Comparison of ENCODE assay signal across 1 cellular context in the genomic region with DNA sequence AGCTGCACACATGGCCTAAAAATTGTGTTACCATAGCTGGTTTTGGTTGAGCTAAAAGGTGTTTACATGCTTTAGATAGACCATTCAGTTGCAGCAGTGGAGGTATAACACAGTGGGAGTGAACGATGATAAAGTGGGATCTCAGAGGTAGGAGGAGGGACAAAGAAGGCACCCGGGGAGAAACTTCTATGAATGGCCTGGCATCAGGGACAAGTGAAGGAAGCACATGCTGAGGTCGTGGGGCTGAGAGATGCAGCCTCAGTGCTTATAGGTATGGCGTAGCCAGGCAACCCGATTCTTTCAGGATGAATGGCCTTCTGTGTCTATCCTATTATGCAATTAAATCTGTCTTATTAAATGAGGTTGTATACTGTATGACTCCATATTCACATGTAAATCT.
TF ChIP-seq lines count a peak whose summit lies in the region.

No MANE protein-coding gene starts in this region.

TF ChIP-seq in GM23338, 12 proteins besides CTCF, POLR2A, EP300 and RAD21 (continued from another document):
- TF ChIP-seq, protein P1, sequence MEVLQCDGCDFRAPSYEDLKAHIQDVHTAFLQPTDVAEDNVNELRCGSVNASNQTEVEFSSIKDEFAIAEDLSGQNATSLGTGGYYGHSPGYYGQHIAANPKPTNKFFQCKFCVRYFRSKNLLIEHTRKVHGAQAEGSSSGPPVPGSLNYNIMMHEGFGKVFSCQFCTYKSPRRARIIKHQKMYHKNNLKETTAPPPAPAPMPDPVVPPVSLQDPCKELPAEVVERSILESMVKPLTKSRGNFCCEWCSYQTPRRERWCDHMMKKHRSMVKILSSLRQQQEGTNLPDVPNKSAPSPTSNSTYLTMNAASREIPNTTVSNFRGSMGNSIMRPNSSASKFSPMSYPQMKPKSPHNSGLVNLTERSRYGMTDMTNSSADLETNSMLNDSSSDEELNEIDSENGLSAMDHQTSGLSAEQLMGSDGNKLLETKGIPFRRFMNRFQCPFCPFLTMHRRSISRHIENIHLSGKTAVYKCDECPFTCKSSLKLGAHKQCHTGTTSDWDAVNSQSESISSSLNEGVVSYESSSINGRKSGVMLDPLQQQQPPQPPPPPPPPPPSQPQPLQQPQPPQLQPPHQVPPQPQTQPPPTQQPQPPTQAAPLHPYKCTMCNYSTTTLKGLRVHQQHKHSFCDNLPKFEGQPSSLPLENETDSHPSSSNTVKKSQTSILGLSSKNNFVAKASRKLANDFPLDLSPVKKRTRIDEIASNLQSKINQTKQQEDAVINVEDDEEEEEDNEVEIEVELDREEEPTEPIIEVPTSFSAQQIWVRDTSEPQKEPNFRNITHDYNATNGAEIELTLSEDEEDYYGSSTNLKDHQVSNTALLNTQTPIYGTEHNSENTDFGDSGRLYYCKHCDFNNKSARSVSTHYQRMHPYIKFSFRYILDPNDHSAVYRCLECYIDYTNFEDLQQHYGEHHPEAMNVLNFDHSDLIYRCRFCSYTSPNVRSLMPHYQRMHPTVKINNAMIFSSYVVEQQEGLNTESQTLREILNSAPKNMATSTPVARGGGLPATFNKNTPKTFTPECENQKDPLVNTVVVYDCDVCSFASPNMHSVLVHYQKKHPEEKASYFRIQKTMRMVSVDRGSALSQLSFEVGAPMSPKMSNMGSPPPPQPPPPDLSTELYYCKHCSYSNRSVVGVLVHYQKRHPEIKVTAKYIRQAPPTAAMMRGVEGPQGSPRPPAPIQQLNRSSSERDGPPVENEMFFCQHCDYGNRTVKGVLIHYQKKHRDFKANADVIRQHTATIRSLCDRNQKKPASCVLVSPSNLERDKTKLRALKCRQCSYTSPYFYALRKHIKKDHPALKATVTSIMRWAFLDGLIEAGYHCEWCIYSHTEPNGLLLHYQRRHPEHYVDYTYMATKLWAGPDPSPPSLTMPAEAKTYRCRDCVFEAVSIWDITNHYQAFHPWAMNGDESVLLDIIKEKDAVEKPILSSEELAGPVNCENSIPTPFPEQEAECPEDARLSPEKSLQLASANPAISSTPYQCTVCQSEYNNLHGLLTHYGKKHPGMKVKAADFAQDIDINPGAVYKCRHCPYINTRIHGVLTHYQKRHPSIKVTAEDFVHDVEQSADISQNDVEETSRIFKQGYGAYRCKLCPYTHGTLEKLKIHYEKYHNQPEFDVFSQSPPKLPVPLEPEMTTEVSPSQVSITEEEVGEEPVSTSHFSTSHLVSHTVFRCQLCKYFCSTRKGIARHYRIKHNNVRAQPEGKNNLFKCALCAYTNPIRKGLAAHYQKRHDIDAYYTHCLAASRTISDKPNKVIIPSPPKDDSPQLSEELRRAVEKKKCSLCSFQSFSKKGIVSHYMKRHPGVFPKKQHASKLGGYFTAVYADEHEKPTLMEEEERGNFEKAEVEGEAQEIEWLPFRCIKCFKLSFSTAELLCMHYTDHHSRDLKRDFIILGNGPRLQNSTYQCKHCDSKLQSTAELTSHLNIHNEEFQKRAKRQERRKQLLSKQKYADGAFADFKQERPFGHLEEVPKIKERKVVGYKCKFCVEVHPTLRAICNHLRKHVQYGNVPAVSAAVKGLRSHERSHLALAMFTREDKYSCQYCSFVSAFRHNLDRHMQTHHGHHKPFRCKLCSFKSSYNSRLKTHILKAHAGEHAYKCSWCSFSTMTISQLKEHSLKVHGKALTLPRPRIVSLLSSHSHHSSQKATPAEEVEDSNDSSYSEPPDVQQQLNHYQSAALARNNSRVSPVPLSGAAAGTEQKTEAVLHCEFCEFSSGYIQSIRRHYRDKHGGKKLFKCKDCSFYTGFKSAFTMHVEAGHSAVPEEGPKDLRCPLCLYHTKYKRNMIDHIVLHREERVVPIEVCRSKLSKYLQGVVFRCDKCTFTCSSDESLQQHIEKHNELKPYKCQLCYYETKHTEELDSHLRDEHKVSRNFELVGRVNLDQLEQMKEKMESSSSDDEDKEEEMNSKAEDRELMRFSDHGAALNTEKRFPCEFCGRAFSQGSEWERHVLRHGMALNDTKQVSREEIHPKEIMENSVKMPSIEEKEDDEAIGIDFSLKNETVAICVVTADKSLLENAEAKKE (CRISPR knock-in tag; IDR thresholded peaks at IDR 0.05), result no peak
- TF ChIP-seq ZNF114 (CRISPR knock-in tag; IDR thresholded peaks at IDR 0.05) (no peak), ZNF331 (CRISPR knock-in tag; IDR thresholded peaks at IDR 0.05; ENCODE audit: low read depth) (no peak)
